Comparison of ENCODE assay signal across 2 cellular contexts in the genomic region with DNA sequence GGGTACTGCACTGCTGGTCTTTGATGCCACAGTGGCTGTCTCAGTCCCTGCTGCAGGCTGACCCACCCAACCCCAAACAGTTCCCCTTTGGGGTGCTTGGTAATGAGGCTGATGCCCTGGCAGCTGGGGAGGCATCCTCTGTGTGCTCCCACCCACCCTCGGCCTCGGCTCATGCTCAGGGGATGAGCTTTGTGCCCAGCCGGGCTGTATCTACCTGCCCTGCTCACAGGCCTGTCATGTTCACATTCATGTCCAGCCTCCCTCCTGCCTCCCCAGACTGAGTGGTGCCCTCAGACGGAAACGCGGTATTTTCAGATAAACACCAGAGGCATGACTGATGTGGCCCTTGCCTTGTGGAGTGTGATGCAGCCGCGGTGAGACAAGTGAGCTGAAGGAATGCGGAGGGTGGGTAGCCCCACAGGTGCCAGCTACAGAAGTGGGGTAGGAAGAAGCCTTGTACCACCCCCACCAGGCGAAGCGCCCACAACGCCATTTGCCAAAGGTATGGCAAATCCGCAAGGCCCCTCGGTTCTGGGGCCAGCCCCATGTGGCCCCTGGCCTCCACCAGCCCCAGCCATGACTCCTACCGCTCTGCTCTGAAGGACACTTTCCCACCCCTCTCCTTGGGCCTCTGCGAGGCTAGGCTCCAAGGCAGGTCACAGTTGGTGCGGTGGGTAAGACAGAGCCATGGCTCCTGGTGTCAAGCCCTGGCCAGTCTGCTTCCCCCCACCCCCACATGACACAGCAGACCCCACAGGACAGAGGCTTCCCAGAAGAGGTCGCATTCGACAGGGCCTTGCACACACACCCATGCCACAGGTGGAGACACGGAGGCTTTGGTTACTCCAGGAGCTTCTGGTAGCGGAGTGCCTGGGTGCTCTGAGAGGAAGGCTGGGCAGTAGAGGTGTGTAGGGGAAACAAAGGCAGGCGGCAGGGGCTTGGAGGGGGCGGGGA.
TF ChIP-seq lines count a peak whose summit lies in the region.

No MANE protein-coding gene starts in this region.

TF ChIP-seq in HEK293, 187 proteins besides CTCF, POLR2A, EP300 and RAD21:
- TF ChIP-seq, protein P1, sequence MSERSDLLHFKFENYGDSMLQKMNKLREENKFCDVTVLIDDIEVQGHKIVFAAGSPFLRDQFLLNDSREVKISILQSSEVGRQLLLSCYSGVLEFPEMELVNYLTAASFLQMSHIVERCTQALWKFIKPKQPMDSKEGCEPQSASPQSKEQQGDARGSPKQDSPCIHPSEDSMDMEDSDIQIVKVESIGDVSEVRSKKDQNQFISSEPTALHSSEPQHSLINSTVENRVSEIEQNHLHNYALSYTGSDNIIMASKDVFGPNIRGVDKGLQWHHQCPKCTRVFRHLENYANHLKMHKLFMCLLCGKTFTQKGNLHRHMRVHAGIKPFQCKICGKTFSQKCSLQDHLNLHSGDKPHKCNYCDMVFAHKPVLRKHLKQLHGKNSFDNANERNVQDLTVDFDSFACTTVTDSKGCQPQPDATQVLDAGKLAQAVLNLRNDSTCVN (tag by site-specific recombination; optimal IDR thresholded peaks at IDR 0.05), result no peak
- TF ChIP-seq SCRT1 (tag by site-specific recombination; IDR thresholded peaks at IDR 0.05; ENCODE audit: borderline replicate concordance), result peak; percentile 79; the same call in 1 of the 2 replicates
- TF ChIP-seq ZNF10 (tag by site-specific recombination; IDR thresholded peaks at IDR 0.05), result peak; percentile 64; the same call in 1 of the 2 replicates
- TF ChIP-seq BCL11B (tag by site-specific recombination; IDR thresholded peaks at IDR 0.05; ENCODE audit: low read depth), result no peak
- TF ChIP-seq SCRT2 (tag by site-specific recombination; IDR thresholded peaks at IDR 0.05), result peak; percentile 69
TF ChIP-seq in HEK293: peak in this region for 3.

TF ChIP-seq in GM12878, 131 proteins besides CTCF, POLR2A, EP300 and RAD21:
- TF ChIP-seq MTA3 (IDR thresholded peaks at IDR 0.05; ENCODE audit: borderline replicate concordance, low read length) (peak; percentile 37; the same call in 1 of the 2 replicates), POU2F2 (IDR thresholded peaks at IDR 0.05; ENCODE audit: borderline replicate concordance, low read depth, low read length) (no peak)
